In genomic region chr1:214187152-214187900, GRCh38 we compare ENCODE assay signal across 10 cellular contexts.
DNase-seq lines count a peak whose midpoint lies in the region; ATAC-seq and TF ChIP-seq lines count a peak whose summit lies in the region.
"Had no signal": no experiment of that assay in that cellular context is flagged by ENCODE, and none has a peak within 500 bp of the region (broad histone marks: within the 10 kb centered on the region; RNA-seq: fewer than 3 reads in every experiment).

No MANE protein-coding gene starts in this region.

- no peak overlapping the region for H3K27ac ChIP-seq in A673 (ENCODE audit: low read depth, low read length, poor library complexity, severe bottlenecking)
- no peak overlapping the region for H3K27ac ChIP-seq in HUES64 (ENCODE audit: low read depth, low read length)
- H3K27ac ChIP-seq in mesendoderm (ENCODE audit: low read depth, low read length): no peak overlapping the region
- H3K27ac ChIP-seq: epithelial cell of prostate, skin epidermis had no signal

- H3K56ac ChIP-seq in mesendoderm (ENCODE audit: low read length): peak overlapping the region; percentile 29

- H2BK5ac ChIP-seq in mesendoderm (ENCODE audit: low read length): no peak overlapping the region

- H3K79me1 ChIP-seq in mesendoderm (ENCODE audit: low read length): no peaks in the 10 kb centered on the region

- H3K4me2 ChIP-seq in mesendoderm (ENCODE audit: low read length): peak overlapping the region; percentile 3

- no peak overlapping the region for H2BK15ac ChIP-seq in mesendoderm (replicated peaks; ENCODE audit: low read depth)

- 8% methylated on average over 48 of the region's 49 CpGs for WGBS in HUES64
- WGBS in mesendoderm (ENCODE audit: extremely low coverage, insufficient coverage, low lambda C conversion rate): no CpG with 5 or more reads among the region's 49 CpGs

- CTCF ChIA-PET in A673 (lab: Charles Lee): no interaction called here

- TF ChIP-seq CTCF in A673 (conservative IDR thresholded peaks at IDR 0.05; ENCODE audit: low read depth, low read length) (no peak), GM13977 (IDR thresholded peaks at IDR 0.05; ENCODE audit: extremely low read depth, insufficient read depth, missing control alignments) (no peak)

- H3K4me1 ChIP-seq in A673 (ENCODE audit: insufficient read depth, low read length, poor library complexity, severe bottlenecking): no peaks in the 10 kb centered on the region
- H3K4me1 ChIP-seq in HUES64 (ENCODE audit: insufficient read depth, low read length): peaks cover 13% of the 10 kb centered on the region; the same call in 1 of the 2 replicates
- no peaks in the 10 kb centered on the region for H3K4me1 ChIP-seq in mesendoderm (ENCODE audit: control insufficient read depth, low read depth, low read length)

- H2BK120ac ChIP-seq in mesendoderm (ENCODE audit: low read depth, low read length): no peak overlapping the region

- H3K9me3 ChIP-seq in A673 (ENCODE audit: low read depth, low read length, poor library complexity, severe bottlenecking) (peaks cover 7% of the 10 kb centered on the region), HUES64 (ENCODE audit: insufficient read depth, low read depth, low read length) (peaks cover 3% of the 10 kb centered on the region; the same call in 1 of the 2 replicates)

- no peak overlapping the region for H4K5ac ChIP-seq in mesendoderm (ENCODE audit: low read length)

- in situ Hi-C loops in GM13977 (cut with MboI; ENCODE audit: low pct_unique_long_range_greater_than_20kb, low sequenced_read_pairs, unreplicated experiment): no loop called here

- no peak for ATAC-seq in GM18498 (IDR thresholded peaks at IDR 0.05; ENCODE audit: unreplicated experiment)

- H3K36me3 ChIP-seq in A673 (ENCODE audit: insufficient read depth, low read length, poor library complexity, severe bottlenecking) (no peaks in the 10 kb centered on the region), HUES64 (ENCODE audit: insufficient read depth, low read length) (no peaks in the 10 kb centered on the region), mesendoderm (ENCODE audit: control insufficient read depth, insufficient read depth, low read length) (no peaks in the 10 kb centered on the region)

- peaks cover 90% of the 10 kb centered on the region for H3K27me3 ChIP-seq in A673 (replicated peaks; ENCODE audit: insufficient read depth, low read depth, low read length, poor library complexity)
- peaks cover 52% of the 10 kb centered on the region for H3K27me3 ChIP-seq in HUES64 (ENCODE audit: insufficient read depth, low read length)
- H3K27me3 ChIP-seq in mesendoderm (ENCODE audit: insufficient read depth, low read length, poor library complexity): peaks cover 10% of the 10 kb centered on the region

- POLR2A ChIA-PET in A673 (lab: Charles Lee; ENCODE audit: low non-redundant PET): interaction anchor here (0.6 kb wide), 1 partner anchor 17 kb away, joined by 4 read pairs; no protein-coding TSS in a partner anchor

- H3K79me2 ChIP-seq in mesendoderm (ENCODE audit: control insufficient read depth, insufficient read depth, low read length): no peaks in the 10 kb centered on the region

- intact Hi-C loops in A673 (cut with micrococcal nuclease; ENCODE audit: unreplicated experiment): no loop called here

- H4K8ac ChIP-seq in mesendoderm (ENCODE audit: low read depth, low read length): no peak overlapping the region

- H3K9ac ChIP-seq in HUES64 (ENCODE audit: low read depth, low read length) (peak overlapping the region; percentile 33; the same call in 1 of the 2 replicates), mesendoderm (ENCODE audit: low read length) (peak overlapping the region; percentile 4)

- BruUV-seq in A673 (replicated peaks; lab: Mats Ljungman, UMichigan): no TSS peak

- no peak overlapping the region for H3K18ac ChIP-seq in mesendoderm (ENCODE audit: low read length)

- no peak overlapping the region for H3K4ac ChIP-seq in mesendoderm (ENCODE audit: low read depth, low read length)

- no peak overlapping the region for H2AK5ac ChIP-seq in mesendoderm (ENCODE audit: low read length)

- peak overlapping the region; percentile 13 for H3K4me3 ChIP-seq in A673 (ENCODE audit: low read depth, low read length, poor library complexity, severe bottlenecking)
- H3K4me3 ChIP-seq in HUES64 (ENCODE audit: low read length): peak overlapping the region; percentile 59
- no peak overlapping the region for H3K4me3 ChIP-seq in mesendoderm (ENCODE audit: low read length)

- no peak overlapping the region for H3K23ac ChIP-seq in mesendoderm (ENCODE audit: low read length)

- DNase-seq in A673 (ENCODE audit: low spot score) (peak; percentile 11), ecto neural progenitor cell (ENCODE audit: low spot score) (peak; percentile 67), mesendoderm (peak; percentile 43), GM13977 (ENCODE audit: low spot score) (no peak), putamen (ENCODE audit: low spot score) (no peak)
- DNase-seq in activated effector memory CD4-positive, alpha-beta T cell treated with anti-CD3 and anti-CD28 coated beads, Interleukin-2, amount 50 U/mL, for 16 hours: no peak

Comparison
In these comparisons a context has a peak if more than half of its experiments do, and no peak if none do; other contexts are left out.
1. DNase-seq: peak in A673 (single experiment), ecto neural progenitor cell (single experiment) and mesendoderm (single experiment); none in activated effector memory CD4-positive, alpha-beta T cell treated with anti-CD3 and anti-CD28 coated beads, Interleukin-2, amount 50 U/mL, for 16 hours (single experiment), GM13977 (single experiment) and putamen (single experiment).